Comparison of ENCODE assay signal across 28 cellular contexts in the genomic region with DNA sequence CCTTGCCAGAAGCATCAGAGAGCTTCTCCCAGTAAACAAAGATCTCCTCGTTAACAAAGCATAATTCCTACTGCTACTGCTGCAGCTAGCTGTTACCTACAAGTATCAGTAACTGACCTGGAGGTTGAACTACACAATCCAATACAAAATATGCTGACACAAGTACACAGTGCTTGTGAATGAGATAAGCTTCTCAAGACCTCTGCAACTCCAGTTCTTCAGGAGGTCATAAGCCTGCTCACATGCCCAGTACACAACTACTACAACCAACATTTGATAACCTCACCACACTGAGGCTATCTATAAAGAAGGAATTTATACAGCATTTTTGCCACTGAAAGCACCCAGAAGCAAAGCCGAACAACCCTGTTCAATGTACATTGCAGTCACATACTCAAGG.
"Had no signal": no experiment of that assay in that cellular context is flagged by ENCODE, and none has a peak within 500 bp of the region (broad histone marks: within the 10 kb centered on the region; RNA-seq: fewer than 3 reads in every experiment).

No MANE protein-coding gene starts in this region.

- H3K36me3 Mint-ChIP-seq: immature natural killer cell; natural killer cell; stimulated activated naive B cell treated with anti-CD40 and anti-IgM and Interleukin-4, amounts not matched to agents 10 μg/mL and 1 μg/mL and 100 μg/mL, for 72 hours had no signal

- H3K4me1 Mint-ChIP-seq: immature natural killer cell; natural killer cell; nephron progenitor cell; stimulated activated naive B cell treated with anti-CD40 and anti-IgM and Interleukin-4, amounts not matched to agents 10 μg/mL and 1 μg/mL and 100 μg/mL, for 72 hours had no signal

- H3K27ac Mint-ChIP-seq: immature natural killer cell; natural killer cell; nephron progenitor cell; progenitor cell of endocrine pancreas; stimulated activated naive B cell treated with anti-CD40 and anti-IgM and Interleukin-4, amounts not matched to agents 10 μg/mL and 1 μg/mL and 100 μg/mL, for 72 hours had no signal

- H3K4me2 ChIP-seq: smooth muscle cell had no signal

- H3K4me1 ChIP-seq: left lung, lower lobe of right lung, right atrium auricular region, right lobe of liver, stomach, testis, thyroid gland, transverse colon, upper lobe of left lung, vagina had no signal

- H3K9me3 ChIP-seq: left lung, lower lobe of right lung, ovary, right atrium auricular region, right lobe of liver, stomach, testis, thyroid gland, transverse colon, upper lobe of left lung, vagina had no signal

- H3K36me3 ChIP-seq: left lung, lower lobe of right lung, ovary, right atrium auricular region, right lobe of liver, stomach, thyroid gland, transverse colon, upper lobe of left lung, vagina had no signal

- H3K27me3 Mint-ChIP-seq: progenitor cell of endocrine pancreas had no signal

- H3K27ac ChIP-seq: left lung, lower lobe of right lung, ovary, right atrium auricular region, right lobe of liver, stomach, testis, thyroid gland, transverse colon, upper lobe of left lung, vagina had no signal

- ATAC-seq: left colon; left lung; right lobe of liver; stimulated activated naive CD8-positive, alpha-beta T cell treated with anti-CD3 and anti-CD28 coated beads, Interleukin-15, Interleukin-2, amounts not matched to agents 100 U/mL and 50 U/mL, for 24 hours had no signal

- DNase-seq: hypothalamus; immature natural killer cell; kidney; left colon; left lung; lower lobe of right lung; mammary epithelial cell; mesenchymal stem cell; natural killer cell; nephron progenitor cell; ovary; right lobe of liver; stimulated activated CD4-positive, alpha-beta T cell treated with anti-CD3 and anti-CD28 coated beads, Interleukin-1b, Interleukin-23, amount 100 ng/mL, for 48 hours; stimulated activated CD4-positive, alpha-beta T cell treated with anti-CD3 and anti-CD28 coated beads, Interleukin-2, amount 100 ng/mL, for 48 hours; stimulated activated CD4-positive, alpha-beta T cell treated with anti-CD3 and anti-CD28 coated beads, Interleukin-4, amount 100 ng/mL, for 4 hours; stimulated activated CD8-positive, alpha-beta memory T cell treated with anti-CD3 and anti-CD28 coated beads, Interleukin-4, amount 100 ng/mL, for 48 hours; stimulated activated naive B cell treated with anti-CD40 and anti-IgM and Interleukin-4, amounts not matched to agents 10 μg/mL and 1 μg/mL and 100 μg/mL, for 72 hours; stimulated activated naive CD8-positive, alpha-beta T cell treated with anti-CD3 and anti-CD28 coated beads, Interleukin-15, Interleukin-2, amounts not matched to agents 100 U/mL and 50 U/mL, for 24 hours; stomach; testis; thyroid gland; transverse colon; upper lobe of left lung had no signal

- H3K27me3 ChIP-seq: left lung, ovary, right atrium auricular region, right lobe of liver, stomach, testis, thyroid gland, transverse colon, upper lobe of left lung, vagina had no signal

- H3K4me3 Mint-ChIP-seq: immature natural killer cell; natural killer cell; nephron progenitor cell; stimulated activated naive B cell treated with anti-CD40 and anti-IgM and Interleukin-4, amounts not matched to agents 10 μg/mL and 1 μg/mL and 100 μg/mL, for 72 hours had no signal

- H3K4me3 ChIP-seq: left lung, lower lobe of right lung, ovary, right atrium auricular region, right lobe of liver, smooth muscle cell, stomach, testis, thyroid gland, transverse colon, upper lobe of left lung, vagina had no signal

- FAIRE-seq: islet of Langerhans had no signal
